Comparison of ENCODE assay signal across 1 cellular context in the genomic region with DNA sequence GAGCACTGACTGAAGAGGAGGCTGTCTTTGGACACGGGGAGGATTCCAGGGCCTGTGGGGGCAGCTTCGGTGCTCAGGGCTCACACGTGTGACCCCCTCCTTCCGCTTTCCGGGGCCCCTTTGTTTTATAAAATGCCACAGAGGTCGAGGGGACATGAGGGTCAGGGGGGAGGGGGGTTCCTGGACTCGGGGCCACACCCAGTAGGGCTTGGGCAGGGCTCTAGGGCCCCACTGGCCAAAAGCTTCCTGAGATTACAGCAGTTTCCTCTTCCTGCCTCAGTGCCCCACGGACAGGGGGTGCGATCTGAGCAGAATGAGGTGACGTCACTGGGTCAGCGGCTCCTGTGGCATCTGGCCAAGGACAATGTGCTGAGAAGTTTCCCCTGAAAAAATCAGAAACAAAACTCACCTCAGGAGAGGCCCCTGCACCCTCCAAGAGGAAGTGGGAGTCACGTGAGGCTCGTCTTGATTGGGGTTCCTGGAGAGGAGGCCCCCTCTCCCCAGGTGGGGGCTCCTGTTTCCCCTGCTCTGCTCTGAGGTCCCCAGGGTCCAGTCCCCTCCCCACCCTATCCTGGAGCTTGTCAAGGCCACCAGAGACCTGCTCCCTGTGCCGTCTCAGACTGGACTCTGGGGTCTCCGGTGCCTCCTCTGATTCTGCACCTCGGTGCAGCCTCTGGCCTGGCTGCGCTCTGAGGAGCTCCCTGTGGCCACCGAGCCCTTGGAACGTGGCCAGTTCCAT.
A peak's percentile ranks its signal among the peaks of the same experiment; 100 is the strongest.
TF ChIP-seq lines count a peak whose summit lies in the region.

No MANE protein-coding gene starts in this region.

TF ChIP-seq in K562, 482 proteins besides CTCF, POLR2A, EP300 and RAD21 (continued from another document and continues in another):
- TF ChIP-seq NFIX (CRISPR knock-in tag; IDR thresholded peaks at IDR 0.05; ENCODE audit: low read depth), result no peak
- no peak for TF ChIP-seq MCM5 (IDR thresholded peaks at IDR 0.05; ENCODE audit: low read depth)
- peak; percentile 65 for TF ChIP-seq ZNF175 (CRISPR knock-in tag; IDR thresholded peaks at IDR 0.05; ENCODE audit: low read depth)
- TF ChIP-seq ZNF311 (CRISPR knock-in tag; IDR thresholded peaks at IDR 0.05), result peak; percentile 72; the same call in 1 of the 2 replicates
- no peak for TF ChIP-seq ZNF77 (CRISPR knock-in tag; IDR thresholded peaks at IDR 0.05)
- no peak for TF ChIP-seq CCNT2 (IDR thresholded peaks at IDR 0.05; ENCODE audit: borderline replicate concordance, extremely low read depth, insufficient read length, low read depth, low read length)
- TF ChIP-seq KDM1A (IDR thresholded peaks at IDR 0.05), result peak in 1 of 2 experiments; percentile 62; a peak in 2 of 4 replicates
- no peak for TF ChIP-seq EHMT2 (IDR thresholded peaks at IDR 0.05)
- TF ChIP-seq, protein P1, sequence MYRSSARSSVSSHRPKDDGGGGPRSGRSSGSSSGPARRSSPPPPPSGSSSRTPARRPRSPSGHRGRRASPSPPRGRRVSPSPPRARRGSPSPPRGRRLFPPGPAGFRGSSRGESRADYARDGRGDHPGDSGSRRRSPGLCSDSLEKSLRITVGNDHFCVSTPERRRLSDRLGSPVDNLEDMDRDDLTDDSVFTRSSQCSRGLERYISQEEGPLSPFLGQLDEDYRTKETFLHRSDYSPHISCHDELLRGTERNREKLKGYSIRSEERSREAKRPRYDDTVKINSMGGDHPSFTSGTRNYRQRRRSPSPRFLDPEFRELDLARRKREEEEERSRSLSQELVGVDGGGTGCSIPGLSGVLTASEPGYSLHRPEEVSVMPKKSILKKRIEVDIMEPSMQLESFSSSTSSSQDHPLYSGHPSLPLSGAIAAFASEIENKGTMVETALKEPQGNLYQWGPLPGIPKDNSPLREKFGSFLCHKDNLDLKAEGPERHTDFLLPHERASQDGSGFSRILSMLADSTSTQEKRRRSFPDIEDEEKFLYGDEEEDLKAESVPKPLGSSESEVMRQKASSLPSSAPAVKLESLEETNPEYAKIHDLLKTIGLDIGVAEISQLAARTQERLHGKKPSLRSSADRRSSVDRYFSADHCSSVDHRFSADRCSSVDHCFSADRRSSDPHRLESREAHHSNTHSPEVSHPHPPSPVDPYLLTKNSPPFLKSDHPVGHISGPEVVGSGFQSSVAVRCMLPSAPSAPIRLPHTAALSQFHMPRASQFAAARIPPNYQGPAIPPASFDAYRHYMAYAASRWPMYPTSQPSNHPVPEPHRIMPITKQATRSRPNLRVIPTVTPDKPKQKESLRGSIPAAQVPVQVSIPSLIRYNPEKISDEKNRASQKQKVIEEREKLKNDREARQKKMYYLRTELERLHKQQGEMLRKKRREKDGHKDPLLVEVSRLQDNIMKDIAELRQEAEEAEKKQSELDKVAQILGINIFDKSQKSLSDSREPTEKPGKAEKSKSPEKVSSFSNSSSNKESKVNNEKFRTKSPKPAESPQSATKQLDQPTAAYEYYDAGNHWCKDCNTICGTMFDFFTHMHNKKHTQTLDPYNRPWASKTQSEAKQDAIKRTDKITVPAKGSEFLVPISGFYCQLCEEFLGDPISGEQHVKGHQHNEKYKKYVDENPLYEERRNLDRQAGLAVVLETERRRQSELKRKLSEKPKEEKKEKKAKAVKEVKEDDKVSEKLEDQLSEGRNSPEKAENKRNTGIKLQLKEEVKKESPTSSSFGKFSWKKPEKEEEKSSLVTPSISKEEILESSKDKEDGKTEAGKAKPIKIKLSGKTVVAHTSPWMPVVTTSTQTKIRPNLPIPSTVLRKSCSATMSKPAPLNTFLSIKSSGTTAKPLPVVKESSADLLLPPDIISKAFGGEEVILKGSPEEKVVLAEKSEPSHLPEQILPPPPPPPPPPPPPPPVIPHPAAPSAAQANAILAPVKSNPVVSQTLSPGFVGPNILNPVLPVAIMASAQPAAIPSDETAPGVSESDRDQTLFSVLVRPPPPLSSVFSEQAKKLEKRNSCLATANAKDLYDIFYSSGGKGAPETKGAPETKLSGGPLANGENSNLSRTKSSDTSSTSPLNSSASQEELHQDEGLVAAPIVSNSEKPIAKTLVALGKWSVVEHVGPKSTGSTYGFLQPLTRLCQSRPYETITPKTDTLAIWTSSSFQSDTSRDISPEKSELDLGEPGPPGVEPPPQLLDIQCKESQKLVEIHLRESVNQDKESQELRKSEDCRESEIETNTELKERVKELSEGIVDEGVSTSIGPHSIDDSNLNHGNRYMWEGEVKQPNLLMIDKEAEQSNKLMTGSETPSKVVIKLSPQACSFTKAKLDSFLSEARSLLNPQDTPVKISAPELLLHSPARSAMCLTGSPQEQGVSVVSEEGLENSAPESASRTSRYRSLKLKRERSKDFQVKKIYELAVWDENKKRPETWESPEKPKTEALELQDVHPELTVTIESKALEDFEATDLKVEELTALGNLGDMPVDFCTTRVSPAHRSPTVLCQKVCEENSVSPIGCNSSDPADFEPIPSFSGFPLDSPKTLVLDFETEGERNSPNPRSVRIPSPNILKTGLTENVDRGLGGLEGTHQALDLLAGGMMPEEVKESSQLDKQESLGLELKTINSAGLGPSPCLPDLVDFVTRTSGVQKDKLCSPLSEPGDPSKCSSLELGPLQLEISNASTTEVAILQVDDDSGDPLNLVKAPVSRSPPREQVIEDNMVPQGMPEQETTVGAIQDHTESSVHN (IDR thresholded peaks at IDR 0.05; ENCODE audit: borderline replicate concordance in 1 of 2, low read depth in 1 of 2), result 0 out of 4 replicates have a peak, but pooled peaks of 1 of the 2 experiments have one; percentile 17
- TF ChIP-seq BRCA1 (IDR thresholded peaks at IDR 0.05), result no peak
- TF ChIP-seq BRCA1 (CRISPR knock-in tag; IDR thresholded peaks at IDR 0.05), result no peak
- TF ChIP-seq, protein P2, sequence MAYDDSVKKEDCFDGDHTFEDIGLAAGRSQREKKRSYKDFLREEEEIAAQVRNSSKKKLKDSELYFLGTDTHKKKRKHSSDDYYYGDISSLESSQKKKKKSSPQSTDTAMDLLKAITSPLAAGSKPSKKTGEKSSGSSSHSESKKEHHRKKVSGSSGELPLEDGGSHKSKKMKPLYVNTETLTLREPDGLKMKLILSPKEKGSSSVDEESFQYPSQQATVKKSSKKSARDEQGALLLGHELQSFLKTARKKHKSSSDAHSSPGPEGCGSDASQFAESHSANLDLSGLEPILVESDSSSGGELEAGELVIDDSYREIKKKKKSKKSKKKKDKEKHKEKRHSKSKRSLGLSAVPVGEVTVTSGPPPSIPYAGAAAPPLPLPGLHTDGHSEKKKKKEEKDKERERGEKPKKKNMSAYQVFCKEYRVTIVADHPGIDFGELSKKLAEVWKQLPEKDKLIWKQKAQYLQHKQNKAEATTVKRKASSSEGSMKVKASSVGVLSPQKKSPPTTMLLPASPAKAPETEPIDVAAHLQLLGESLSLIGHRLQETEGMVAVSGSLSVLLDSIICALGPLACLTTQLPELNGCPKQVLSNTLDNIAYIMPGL (CRISPR knock-in tag; IDR thresholded peaks at IDR 0.05), result no peak
- TF ChIP-seq NBN (IDR thresholded peaks at IDR 0.05; ENCODE audit: low read depth), result peak; percentile 14; the same call in 1 of the 2 replicates
- TF ChIP-seq, protein P3, sequence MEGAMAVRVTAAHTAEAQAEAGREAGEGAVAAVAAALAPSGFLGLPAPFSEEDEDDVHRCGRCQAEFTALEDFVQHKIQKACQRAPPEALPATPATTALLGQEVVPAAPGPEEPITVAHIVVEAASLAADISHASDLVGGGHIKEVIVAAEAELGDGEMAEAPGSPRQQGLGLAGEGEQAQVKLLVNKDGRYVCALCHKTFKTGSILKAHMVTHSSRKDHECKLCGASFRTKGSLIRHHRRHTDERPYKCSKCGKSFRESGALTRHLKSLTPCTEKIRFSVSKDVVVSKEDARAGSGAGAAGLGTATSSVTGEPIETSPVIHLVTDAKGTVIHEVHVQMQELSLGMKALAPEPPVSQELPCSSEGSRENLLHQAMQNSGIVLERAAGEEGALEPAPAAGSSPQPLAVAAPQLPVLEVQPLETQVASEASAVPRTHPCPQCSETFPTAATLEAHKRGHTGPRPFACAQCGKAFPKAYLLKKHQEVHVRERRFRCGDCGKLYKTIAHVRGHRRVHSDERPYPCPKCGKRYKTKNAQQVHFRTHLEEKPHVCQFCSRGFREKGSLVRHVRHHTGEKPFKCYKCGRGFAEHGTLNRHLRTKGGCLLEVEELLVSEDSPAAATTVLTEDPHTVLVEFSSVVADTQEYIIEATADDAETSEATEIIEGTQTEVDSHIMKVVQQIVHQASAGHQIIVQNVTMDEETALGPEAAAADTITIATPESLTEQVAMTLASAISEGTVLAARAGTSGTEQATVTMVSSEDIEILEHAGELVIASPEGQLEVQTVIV (CRISPR knock-in tag; IDR thresholded peaks at IDR 0.05; ENCODE audit: borderline replicate concordance), result no peak
- TF ChIP-seq ZC3H11A (IDR thresholded peaks at IDR 0.05; ENCODE audit: low read depth, low read length), result no peak
- no peak for TF ChIP-seq ZNF184 (CRISPR knock-in tag; IDR thresholded peaks at IDR 0.05)
- no peak for TF ChIP-seq ZNF75A (CRISPR knock-in tag; IDR thresholded peaks at IDR 0.05)
- TF ChIP-seq CHD1 (IDR thresholded peaks at IDR 0.05; ENCODE audit: low read length), result no peak
- TF ChIP-seq TAL1 (IDR thresholded peaks at IDR 0.05), result no peak
- no peak for TF ChIP-seq ZNF174 (CRISPR knock-in tag; IDR thresholded peaks at IDR 0.05)
- TF ChIP-seq SMC3 (conservative IDR thresholded peaks at IDR 0.05; ENCODE audit: insufficient read depth, low read depth, low read length), result no peak
- TF ChIP-seq, protein P4, sequence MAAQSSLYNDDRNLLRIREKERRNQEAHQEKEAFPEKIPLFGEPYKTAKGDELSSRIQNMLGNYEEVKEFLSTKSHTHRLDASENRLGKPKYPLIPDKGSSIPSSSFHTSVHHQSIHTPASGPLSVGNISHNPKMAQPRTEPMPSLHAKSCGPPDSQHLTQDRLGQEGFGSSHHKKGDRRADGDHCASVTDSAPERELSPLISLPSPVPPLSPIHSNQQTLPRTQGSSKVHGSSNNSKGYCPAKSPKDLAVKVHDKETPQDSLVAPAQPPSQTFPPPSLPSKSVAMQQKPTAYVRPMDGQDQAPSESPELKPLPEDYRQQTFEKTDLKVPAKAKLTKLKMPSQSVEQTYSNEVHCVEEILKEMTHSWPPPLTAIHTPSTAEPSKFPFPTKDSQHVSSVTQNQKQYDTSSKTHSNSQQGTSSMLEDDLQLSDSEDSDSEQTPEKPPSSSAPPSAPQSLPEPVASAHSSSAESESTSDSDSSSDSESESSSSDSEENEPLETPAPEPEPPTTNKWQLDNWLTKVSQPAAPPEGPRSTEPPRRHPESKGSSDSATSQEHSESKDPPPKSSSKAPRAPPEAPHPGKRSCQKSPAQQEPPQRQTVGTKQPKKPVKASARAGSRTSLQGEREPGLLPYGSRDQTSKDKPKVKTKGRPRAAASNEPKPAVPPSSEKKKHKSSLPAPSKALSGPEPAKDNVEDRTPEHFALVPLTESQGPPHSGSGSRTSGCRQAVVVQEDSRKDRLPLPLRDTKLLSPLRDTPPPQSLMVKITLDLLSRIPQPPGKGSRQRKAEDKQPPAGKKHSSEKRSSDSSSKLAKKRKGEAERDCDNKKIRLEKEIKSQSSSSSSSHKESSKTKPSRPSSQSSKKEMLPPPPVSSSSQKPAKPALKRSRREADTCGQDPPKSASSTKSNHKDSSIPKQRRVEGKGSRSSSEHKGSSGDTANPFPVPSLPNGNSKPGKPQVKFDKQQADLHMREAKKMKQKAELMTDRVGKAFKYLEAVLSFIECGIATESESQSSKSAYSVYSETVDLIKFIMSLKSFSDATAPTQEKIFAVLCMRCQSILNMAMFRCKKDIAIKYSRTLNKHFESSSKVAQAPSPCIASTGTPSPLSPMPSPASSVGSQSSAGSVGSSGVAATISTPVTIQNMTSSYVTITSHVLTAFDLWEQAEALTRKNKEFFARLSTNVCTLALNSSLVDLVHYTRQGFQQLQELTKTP (IDR thresholded peaks at IDR 0.05; ENCODE audit: low read depth in 1 of 2, partially characterized antibody in 2 of 2), result peak in 1 of 2 experiments; percentile 56
- no peak for TF ChIP-seq FOXJ3 (CRISPR knock-in tag; IDR thresholded peaks at IDR 0.05)
- no peak for TF ChIP-seq ZNF445 (CRISPR knock-in tag; IDR thresholded peaks at IDR 0.05; ENCODE audit: low read depth)
- TF ChIP-seq SNRNP70 (optimal IDR thresholded peaks at IDR 0.05; ENCODE audit: low read depth, low read length), result no peak
- TF ChIP-seq PYGO2 (tag; IDR thresholded peaks at IDR 0.05), result no peak; the same call in 1 of the 2 replicates
- TF ChIP-seq, protein P5, sequence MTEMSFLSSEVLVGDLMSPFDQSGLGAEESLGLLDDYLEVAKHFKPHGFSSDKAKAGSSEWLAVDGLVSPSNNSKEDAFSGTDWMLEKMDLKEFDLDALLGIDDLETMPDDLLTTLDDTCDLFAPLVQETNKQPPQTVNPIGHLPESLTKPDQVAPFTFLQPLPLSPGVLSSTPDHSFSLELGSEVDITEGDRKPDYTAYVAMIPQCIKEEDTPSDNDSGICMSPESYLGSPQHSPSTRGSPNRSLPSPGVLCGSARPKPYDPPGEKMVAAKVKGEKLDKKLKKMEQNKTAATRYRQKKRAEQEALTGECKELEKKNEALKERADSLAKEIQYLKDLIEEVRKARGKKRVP (CRISPR knock-in tag; IDR thresholded peaks at IDR 0.05), result no peak
- no peak for TF ChIP-seq KLF13 (tag; IDR thresholded peaks at IDR 0.05; ENCODE audit: borderline replicate concordance, low read depth)
- no peak for TF ChIP-seq CBX2 (IDR thresholded peaks at IDR 0.05; ENCODE audit: insufficient read depth, low read length, poor library complexity, severe bottlenecking)
- no peak for TF ChIP-seq HMG20B (CRISPR knock-in tag; IDR thresholded peaks at IDR 0.05)
- TF ChIP-seq KAT8 (IDR thresholded peaks at IDR 0.05; ENCODE audit: low read depth), result no peak
- no peak for TF ChIP-seq HSF4 (CRISPR knock-in tag; IDR thresholded peaks at IDR 0.05; ENCODE audit: borderline replicate concordance)
- TF ChIP-seq BRF1 (IDR thresholded peaks at IDR 0.05; ENCODE audit: borderline replicate concordance, extremely low read depth, insufficient read length), result no peak
- TF ChIP-seq, protein P6, sequence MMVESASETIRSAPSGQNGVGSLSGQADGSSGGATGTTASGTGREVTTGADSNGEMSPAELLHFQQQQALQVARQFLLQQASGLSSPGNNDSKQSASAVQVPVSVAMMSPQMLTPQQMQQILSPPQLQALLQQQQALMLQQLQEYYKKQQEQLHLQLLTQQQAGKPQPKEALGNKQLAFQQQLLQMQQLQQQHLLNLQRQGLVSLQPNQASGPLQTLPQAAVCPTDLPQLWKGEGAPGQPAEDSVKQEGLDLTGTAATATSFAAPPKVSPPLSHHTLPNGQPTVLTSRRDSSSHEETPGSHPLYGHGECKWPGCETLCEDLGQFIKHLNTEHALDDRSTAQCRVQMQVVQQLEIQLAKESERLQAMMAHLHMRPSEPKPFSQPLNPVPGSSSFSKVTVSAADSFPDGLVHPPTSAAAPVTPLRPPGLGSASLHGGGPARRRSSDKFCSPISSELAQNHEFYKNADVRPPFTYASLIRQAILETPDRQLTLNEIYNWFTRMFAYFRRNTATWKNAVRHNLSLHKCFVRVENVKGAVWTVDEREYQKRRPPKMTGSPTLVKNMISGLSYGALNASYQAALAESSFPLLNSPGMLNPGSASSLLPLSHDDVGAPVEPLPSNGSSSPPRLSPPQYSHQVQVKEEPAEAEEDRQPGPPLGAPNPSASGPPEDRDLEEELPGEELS (CRISPR knock-in tag; IDR thresholded peaks at IDR 0.05; ENCODE audit: borderline replicate concordance), result no peak
- TF ChIP-seq KLF1 (tag; IDR thresholded peaks at IDR 0.05), result no peak
- TF ChIP-seq, protein P7, sequence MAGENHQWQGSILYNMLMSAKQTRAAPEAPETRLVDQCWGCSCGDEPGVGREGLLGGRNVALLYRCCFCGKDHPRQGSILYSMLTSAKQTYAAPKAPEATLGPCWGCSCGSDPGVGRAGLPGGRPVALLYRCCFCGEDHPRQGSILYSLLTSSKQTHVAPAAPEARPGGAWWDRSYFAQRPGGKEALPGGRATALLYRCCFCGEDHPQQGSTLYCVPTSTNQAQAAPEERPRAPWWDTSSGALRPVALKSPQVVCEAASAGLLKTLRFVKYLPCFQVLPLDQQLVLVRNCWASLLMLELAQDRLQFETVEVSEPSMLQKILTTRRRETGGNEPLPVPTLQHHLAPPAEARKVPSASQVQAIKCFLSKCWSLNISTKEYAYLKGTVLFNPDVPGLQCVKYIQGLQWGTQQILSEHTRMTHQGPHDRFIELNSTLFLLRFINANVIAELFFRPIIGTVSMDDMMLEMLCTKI (IDR thresholded peaks at IDR 0.05; ENCODE audit: partially characterized antibody), result no peak
